Comparison of ENCODE assay signal across 9 cellular contexts in the genomic region with DNA sequence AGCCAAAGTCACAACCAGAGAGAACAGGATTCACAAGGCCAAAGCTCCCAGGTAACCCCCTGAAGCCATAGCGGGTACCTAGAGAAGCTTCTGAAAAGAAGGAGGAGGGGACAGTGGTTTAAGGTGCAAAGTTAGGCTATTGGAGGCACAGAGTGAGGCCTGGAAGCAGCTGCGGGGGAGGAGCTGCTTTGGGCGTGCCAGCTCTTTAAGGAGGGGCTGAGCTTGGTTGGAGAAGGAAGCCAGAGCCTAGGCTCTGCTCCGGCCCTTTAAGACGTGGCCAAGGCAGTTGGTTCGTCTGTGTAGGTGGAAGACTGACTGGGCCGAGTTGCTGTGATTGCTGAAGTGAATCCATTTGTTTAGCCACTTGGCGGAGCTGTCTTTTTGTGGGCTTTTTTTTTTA. TPM values are rescaled to one million over a fixed set of nuclear protein-coding genes. Genes with fewer than 3 reads are reported as not detected.
A peak's percentile ranks its signal among the peaks of the same experiment; 100 is the strongest.
DNase-seq lines count a peak whose midpoint lies in the region; ATAC-seq and TF ChIP-seq lines count a peak whose summit lies in the region.
"Had no signal": no experiment of that assay in that cellular context is flagged by ENCODE, and none has a peak within 500 bp of the region (broad histone marks: within the 10 kb centered on the region; RNA-seq: fewer than 3 reads in every experiment).

No MANE protein-coding gene starts in this region.

- no peaks in the 10 kb centered on the region for H3K9me3 Mint-ChIP-seq in CD4-positive, alpha-beta T cell
- H3K9me3 Mint-ChIP-seq in type B pancreatic cell, result no peaks in the 10 kb centered on the region

- no peaks in the 10 kb centered on the region for H3K9me3 ChIP-seq in CD4-positive, alpha-beta T cell (ENCODE audit: control insufficient read depth, low read length)

- no peaks in the 10 kb centered on the region for H3K36me3 Mint-ChIP-seq in CD4-positive, alpha-beta T cell (ENCODE audit: low read depth)
- no peaks in the 10 kb centered on the region for H3K36me3 Mint-ChIP-seq in type B pancreatic cell

- H3K27me3 ChIP-seq in CD4-positive, alpha-beta T cell (ENCODE audit: control insufficient read depth, insufficient read depth, low read length), result no peaks in the 10 kb centered on the region

- peak overlapping the region; percentile 90 for H3K4me3 Mint-ChIP-seq in CD4-positive, alpha-beta T cell
- H3K4me3 Mint-ChIP-seq in type B pancreatic cell, result peak overlapping the region; percentile 87

- DNase-seq in CD4-positive, alpha-beta T cell, result no peak
- DNase-seq in cerebellar cortex (ENCODE audit: low spot score), result peak; percentile 72
- no peak for DNase-seq in left lobe of liver (ENCODE audit: low spot score)
- no peak for DNase-seq in type B pancreatic cell (ENCODE audit: extremely low spot score, unreplicated experiment)
- DNase-seq in NK-92 treated with Interleukin-12 subunit alpha and Interleukin-12 subunit beta, amount 100 ng/mL, for 24 hours (lab: John Stamatoyannopoulos, UW), result no peak
- DNase-seq in NCI-H128 (lab: John Stamatoyannopoulos, UW; ENCODE audit: unreplicated experiment), result no peak

- CTCF ChIA-PET in CD4-positive, alpha-beta T cell (lab: Charles Lee), result interaction anchor here (2.0 kb wide), 1 partner anchor 15 kb away, joined by 6 read pairs; no protein-coding TSS in a partner anchor

- H3K27ac ChIP-seq in CD4-positive, alpha-beta T cell (ENCODE audit: low read depth, low read length), result no peak overlapping the region
- H3K27ac ChIP-seq: HL-60 had no signal

- POLR2A ChIA-PET in CD4-positive, alpha-beta T cell (lab: Charles Lee), result interaction anchor here (0.6 to 1.6 kb wide), 2 partner anchors 516 to 1018 kb away, joined by 3 to 4 read pairs; a partner anchor contains a TSS

- peak; percentile 45 for ATAC-seq in CD4-positive, alpha-beta T cell (ENCODE audit: poor library complexity)
- ATAC-seq in GM19328 (IDR thresholded peaks at IDR 0.05; ENCODE audit: unreplicated experiment) (peak; percentile 83), HG03439 (IDR thresholded peaks at IDR 0.05; ENCODE audit: unreplicated experiment) (peak; percentile 67), left lobe of liver (peak; percentile 58)

- no peaks in the 10 kb centered on the region for H3K27me3 Mint-ChIP-seq in CD4-positive, alpha-beta T cell
- peaks cover 32% of the 10 kb centered on the region for H3K27me3 Mint-ChIP-seq in type B pancreatic cell

- peaks cover 34% of the 10 kb centered on the region for H3K4me1 Mint-ChIP-seq in CD4-positive, alpha-beta T cell (ENCODE audit: low read depth)
- H3K4me1 Mint-ChIP-seq in type B pancreatic cell (ENCODE audit: unreplicated experiment), result no peaks in the 10 kb centered on the region

- no peak for TF ChIP-seq CTCF in CD4-positive, alpha-beta T cell (IDR thresholded peaks at IDR 0.05)
- no peak for TF ChIP-seq CTCF in type B pancreatic cell (conservative IDR thresholded peaks at IDR 0.05)

- intact Hi-C loops in CD4-positive, alpha-beta T cell (cut with DNase I, micrococcal nuclease), result loop anchor here in 1 of 2 experiments (10.0 kb wide), 1 partner anchor 329 kb away; no protein-coding TSS in a partner anchor

- peak overlapping the region; percentile 74 for H3K27ac Mint-ChIP-seq in CD4-positive, alpha-beta T cell
- H3K27ac Mint-ChIP-seq in type B pancreatic cell, result peak overlapping the region; percentile 73

RNA-seq across cellular contexts. Expression of a gene that starts 1.5 kb away (rescaled TPM):
- total RNA-seq in CD4-positive, alpha-beta T cell, result 1 to 10 TPM; 5.6 to 6.2 TPM
- 0.58 TPM for total RNA-seq in left lobe of liver
- total RNA-seq in type B pancreatic cell (ENCODE audit: low replicate concordance), result 11.7 and 30.7 TPM in 2 replicates
